Comparison of ENCODE assay signal across 8 cellular contexts in genomic region chr10:13340626-13341370, GRCh38. TPM values are rescaled to one million over a fixed set of nuclear protein-coding genes. Genes with fewer than 3 reads are reported as not detected.
DNase-seq lines count a peak whose midpoint lies in the region; ATAC-seq, FAIRE-seq and TF ChIP-seq lines count a peak whose summit lies in the region.

No MANE protein-coding gene starts in this region.

- H3K79me2 ChIP-seq in mammary epithelial cell (ENCODE audit: insufficient read depth, low read length), result peaks cover 86% of the 10 kb centered on the region

- no peak overlapping the region for H3K4me2 ChIP-seq in mammary epithelial cell (ENCODE audit: insufficient read depth, low read depth, low read length)

- BruUV-seq in mammary epithelial cell (replicated peaks; lab: Mats Ljungman, UMichigan), result no TSS peak

- H3K27me3 ChIP-seq in mammary epithelial cell (ENCODE audit: insufficient read depth, low read length), result no peaks in the 10 kb centered on the region

- in situ Hi-C loops in mammary epithelial cell (cut with MboI; ENCODE audit: low sequenced_read_pairs in 2 of 2), result no loop called here

- intact Hi-C loops in posterior vena cava (cut with DNase I), result no loop called here
- intact Hi-C loops in mammary epithelial cell (cut with micrococcal nuclease), result no loop called here

- DNase-seq in activated T-cell treated with anti-CD3 and anti-CD28 coated beads, Interleukin-2, amount 50 U/mL, for 1 hour, result peak; percentile 26
- no peak for DNase-seq in activated T-cell treated with anti-CD3 and anti-CD28 coated beads for 4 hours
- DNase-seq in T-helper 17 cell, result no peak
- DNase-seq in posterior vena cava (ENCODE audit: low spot score), result peak; percentile 24
- DNase-seq in NOMO-1 treated with dmso at 0.1 percent for 144 hours (lab: John Stamatoyannopoulos, UW; ENCODE audit: unreplicated experiment), result no peak
- DNase-seq in HTR-8/SVneo (ENCODE audit: insufficient read length, low spot score), result no peak
- no peak for DNase-seq in mammary epithelial cell

- no peak overlapping the region for H3K27ac Mint-ChIP-seq in T-helper 17 cell

- H4K20me1 ChIP-seq in mammary epithelial cell (ENCODE audit: insufficient read depth, low read length), result no peaks in the 10 kb centered on the region

- peaks cover 20% of the 10 kb centered on the region for H3K36me3 ChIP-seq in mammary epithelial cell (ENCODE audit: insufficient read depth, low read length)

- no peak overlapping the region for H3K4me3 Mint-ChIP-seq in T-helper 17 cell

- no peak for TF ChIP-seq CTCF in mammary epithelial cell (conservative IDR thresholded peaks at IDR 0.05 in 1 of 2, IDR thresholded peaks at IDR 0.05 in 1 of 2; ENCODE audit: extremely low read depth in 1 of 2, insufficient read depth in 1 of 2, low read depth in 1 of 2, low read length in 2 of 2)

- H3K9ac ChIP-seq in mammary epithelial cell (ENCODE audit: insufficient read depth, low read length), result no peak overlapping the region

- no peak overlapping the region for H3K27ac ChIP-seq in mammary epithelial cell (ENCODE audit: insufficient read depth, low read depth, low read length)

- CTCF ChIA-PET in mammary epithelial cell (lab: Charles Lee; ENCODE audit: low non-redundant PET), result no interaction called here

- ATAC-seq in HG02798 (IDR thresholded peaks at IDR 0.05; ENCODE audit: poor library complexity, unreplicated experiment) (peak; percentile 97), T-helper 17 cell (peak; percentile 77)

- H3K4me1 Mint-ChIP-seq in T-helper 17 cell, result peaks cover 10% of the 10 kb centered on the region

- H3K4me1 ChIP-seq in mammary epithelial cell (ENCODE audit: insufficient read depth, low read length), result peaks cover 1% of the 10 kb centered on the region

- H3K36me3 Mint-ChIP-seq in T-helper 17 cell (ENCODE audit: low read depth), result peaks cover 2% of the 10 kb centered on the region

- FAIRE-seq in HTR-8/SVneo (lab: Jason Lieb, UNC), result no peak

- WGBS in mammary epithelial cell (ENCODE audit: low coverage, missing lambda C conversion rate), result 93% methylated on average over 12 of the region's 12 CpGs

- dilution Hi-C loops in mammary epithelial cell (cut with HindIII; ENCODE audit: low sequenced_read_pairs), result no loop called here

- H3K27me3 Mint-ChIP-seq in T-helper 17 cell, result no peaks in the 10 kb centered on the region

- H2AFZ ChIP-seq in mammary epithelial cell (ENCODE audit: low read depth, low read length), result no peak overlapping the region

- H3K9me3 ChIP-seq in T-helper 17 cell (ENCODE audit: control insufficient read depth, low read length, poor library complexity, severe bottlenecking), result no peaks in the 10 kb centered on the region
- H3K9me3 ChIP-seq in mammary epithelial cell (replicated peaks; ENCODE audit: insufficient read depth, low read length), result no peaks in the 10 kb centered on the region

- H3K4me3 ChIP-seq in mammary epithelial cell (replicated peaks in 1 of 3; ENCODE audit: insufficient read depth in 1 of 3, low read depth in 2 of 3, low read length in 3 of 3), result no peak overlapping the region

RNA-seq across cellular contexts. Expression of gene SEPHS1, which starts 7.3 kb away (rescaled TPM):
- total RNA-seq in T-helper 17 cell (10 to 100 TPM; 18.9 to 20.2 TPM), posterior vena cava (10 to 100 TPM; 29.7 to 30.7 TPM), mammary epithelial cell (10 to 100 TPM; 30.2 to 34.6 TPM)
- polyA plus RNA-seq in mammary epithelial cell, result 55.9 TPM
- 143 TPM for polyA minus RNA-seq in mammary epithelial cell

RNA-seq across cellular contexts. Expression of gene PHYH, which starts 40.9 kb away (rescaled TPM):
- 10 to 100 TPM; 10.9 to 14.6 TPM for total RNA-seq in T-helper 17 cell
- 10 to 100 TPM; 26.7 to 35.1 TPM for total RNA-seq in posterior vena cava
- total RNA-seq in mammary epithelial cell, result 10 to 100 TPM; 16.1 to 19.5 TPM
- 15.3 TPM for polyA plus RNA-seq in mammary epithelial cell
- polyA minus RNA-seq in mammary epithelial cell, result 12.4 TPM

Comparison
In these comparisons a context has a peak if more than half of its experiments do, and no peak if none do; other contexts are left out.
1. DNase-seq: peak in activated T-cell treated with anti-CD3 and anti-CD28 coated beads, Interleukin-2, amount 50 U/mL, for 1 hour (single experiment) and posterior vena cava (single experiment); none in activated T-cell treated with anti-CD3 and anti-CD28 coated beads for 4 hours (single experiment), T-helper 17 cell (0 of 3), NOMO-1 treated with dmso at 0.1 percent for 144 hours (single experiment), HTR-8/SVneo (single experiment) and mammary epithelial cell (single experiment).